In genomic region chr6:45713981-45714685, GRCh38 we compare ENCODE assay signal across 9 cellular contexts.
DNase-seq lines count a peak whose midpoint lies in the region; ATAC-seq, FAIRE-seq and TF ChIP-seq lines count a peak whose summit lies in the region.
"Had no signal": no experiment of that assay in that cellular context is flagged by ENCODE, and none has a peak within 500 bp of the region (broad histone marks: within the 10 kb centered on the region; RNA-seq: fewer than 3 reads in every experiment).

No MANE protein-coding gene starts in this region.

- CTCF ChIA-PET in AG04450 (lab: Charles Lee) = interaction anchor here (0.5 to 2.2 kb wide), 81 partner anchors 9 to 1239 kb away, joined by 3 to 46 read pairs (median 4); partner anchors contain the start of gene SUPT3H
- CTCF ChIA-PET in CD8-positive, alpha-beta memory T cell (lab: Charles Lee) = interaction anchor here (0.6 to 3.7 kb wide), 32 partner anchors 8 to 1239 kb away, joined by 3 to 71 read pairs (median 3); partner anchors contain the start of gene SUPT3H
- CTCF ChIA-PET in activated CD4-positive, alpha-beta memory T cell treated with anti-CD3 and anti-CD28 coated beads, Interleukin-2, amount 10 ng/mL, durations not matched to agents 7 days and 5 days (lab: Charles Lee) = interaction anchor here (0.6 to 2.3 kb wide), 64 partner anchors 9 to 1239 kb away, joined by 3 to 28 read pairs (median 4); partner anchors contain the start of genes RUNX2 and SUPT3H

- TF ChIP-seq CTCF in AG04450 (IDR thresholded peaks at IDR 0.05; ENCODE audit: low read depth, low read length) = no peak
- no peak for TF ChIP-seq CTCF in D721Med (IDR thresholded peaks at IDR 0.05; ENCODE audit: insufficient read depth, missing control alignments)

- no peaks in the 10 kb centered on the region for H3K9me3 Mint-ChIP-seq in CD8-positive, alpha-beta memory T cell
- no peaks in the 10 kb centered on the region for H3K9me3 Mint-ChIP-seq in activated CD4-positive, alpha-beta memory T cell treated with anti-CD3 and anti-CD28 coated beads, Interleukin-2, amount 10 ng/mL, durations not matched to agents 7 days and 5 days
- H3K9me3 Mint-ChIP-seq: endodermal cell had no signal

- no peak for FAIRE-seq in D721Med (lab: Jason Lieb, UNC)

- H3K4me3 Mint-ChIP-seq in CD8-positive, alpha-beta memory T cell = peak overlapping the region in 5 of 7 donors; percentile 35 to 67 (median 57)
- peak overlapping the region; percentile 23 for H3K4me3 Mint-ChIP-seq in activated CD4-positive, alpha-beta memory T cell treated with anti-CD3 and anti-CD28 coated beads, Interleukin-2, amount 10 ng/mL, durations not matched to agents 7 days and 5 days
- H3K4me3 Mint-ChIP-seq: endodermal cell had no signal

- no peaks in the 10 kb centered on the region for H3K27me3 ChIP-seq in AG04450 (ENCODE audit: control insufficient read depth, insufficient read depth, low read length)
- H3K27me3 ChIP-seq in CD8-positive, alpha-beta memory T cell (ENCODE audit: insufficient read depth, low read length, poor library complexity, severe bottlenecking) = no peaks in the 10 kb centered on the region

- no peaks in the 10 kb centered on the region for H3K9me3 ChIP-seq in AG04450 (ENCODE audit: control insufficient read depth, insufficient read depth, low read length)
- no peaks in the 10 kb centered on the region for H3K9me3 ChIP-seq in CD8-positive, alpha-beta memory T cell (ENCODE audit: low read length)

- peaks cover 0 to 7% of the 10 kb centered on the region in 2 donors for H3K27me3 Mint-ChIP-seq in CD8-positive, alpha-beta memory T cell
- no peaks in the 10 kb centered on the region for H3K27me3 Mint-ChIP-seq in activated CD4-positive, alpha-beta memory T cell treated with anti-CD3 and anti-CD28 coated beads, Interleukin-2, amount 10 ng/mL, durations not matched to agents 7 days and 5 days

- H3K4me1 ChIP-seq in CD8-positive, alpha-beta memory T cell (ENCODE audit: insufficient read depth, low read length) = peaks cover 5% of the 10 kb centered on the region

- no peak overlapping the region for H3K4me3 ChIP-seq in AG04450 (ENCODE audit: low read depth, low read length)
- H3K4me3 ChIP-seq in CD8-positive, alpha-beta memory T cell (ENCODE audit: low read length) = no peak overlapping the region

- DNase-seq in AG04450 (ENCODE audit: low read depth, low spot score) (no peak), kidney tubule cell (ENCODE audit: low spot score) (peak; percentile 28), activated gamma-delta T cell treated with Interleukin-2 at 50 U/mL for 16 hours (no peak), D721Med (ENCODE audit: insufficient read length, low spot score) (no peak), NCI-H82 (lab: John Stamatoyannopoulos, UW) (no peak)
- DNase-seq in CD8-positive, alpha-beta memory T cell = no peak
- no peak for DNase-seq in activated CD4-positive, alpha-beta memory T cell treated with anti-CD3 and anti-CD28 coated beads, Interleukin-2, amount 10 ng/mL, durations not matched to agents 7 days and 5 days

- POLR2A ChIA-PET in AG04450 (lab: Yijun Ruan, JAX) = interaction anchor here (1.0 to 1.2 kb wide), 3 partner anchors 74 to 336 kb away, joined by 3 to 4 read pairs (median 3); partner anchors contain the start of gene SUPT3H
- POLR2A ChIA-PET in CD8-positive, alpha-beta memory T cell (lab: Charles Lee) = interaction anchor here (0.9 to 1.2 kb wide), 2 partner anchors 292 to 1059 kb away, joined by 4 to 7 read pairs; no protein-coding TSS in a partner anchor
- POLR2A ChIA-PET in activated CD4-positive, alpha-beta memory T cell treated with anti-CD3 and anti-CD28 coated beads, Interleukin-2, amount 10 ng/mL, durations not matched to agents 7 days and 5 days (lab: Charles Lee) = interaction anchor here (0.8 to 2.4 kb wide), 17 partner anchors 23 to 1083 kb away, joined by 3 to 27 read pairs (median 4); partner anchors contain the start of gene SUPT3H

- H3K36me3 ChIP-seq in CD8-positive, alpha-beta memory T cell (ENCODE audit: insufficient read depth, low read length) = no peaks in the 10 kb centered on the region

- H3K36me3 Mint-ChIP-seq in CD8-positive, alpha-beta memory T cell = no peaks in the 10 kb centered on the region
- no peaks in the 10 kb centered on the region for H3K36me3 Mint-ChIP-seq in activated CD4-positive, alpha-beta memory T cell treated with anti-CD3 and anti-CD28 coated beads, Interleukin-2, amount 10 ng/mL, durations not matched to agents 7 days and 5 days (ENCODE audit: low read depth)

- H3K27ac Mint-ChIP-seq in CD8-positive, alpha-beta memory T cell = peak overlapping the region in 4 of 8 donors; percentile 35 to 84 (median 46)
- peak overlapping the region; percentile 75 for H3K27ac Mint-ChIP-seq in activated CD4-positive, alpha-beta memory T cell treated with anti-CD3 and anti-CD28 coated beads, Interleukin-2, amount 10 ng/mL, durations not matched to agents 7 days and 5 days
- H3K27ac Mint-ChIP-seq: endodermal cell had no signal

- H3K27ac ChIP-seq in AG04450 (ENCODE audit: low read depth, low read length) = peak overlapping the region; percentile 21
- H3K27ac ChIP-seq in CD8-positive, alpha-beta memory T cell (ENCODE audit: low read depth, low read length) = no peak overlapping the region

- ATAC-seq in HG03520 (IDR thresholded peaks at IDR 0.05; ENCODE audit: unreplicated experiment) = no peak

- peaks cover 13 to 32% (median 26%) of the 10 kb centered on the region in 3 donors for H3K4me1 Mint-ChIP-seq in CD8-positive, alpha-beta memory T cell
- peaks cover 41% of the 10 kb centered on the region for H3K4me1 Mint-ChIP-seq in activated CD4-positive, alpha-beta memory T cell treated with anti-CD3 and anti-CD28 coated beads, Interleukin-2, amount 10 ng/mL, durations not matched to agents 7 days and 5 days
